ENCODE assay signal across 8 cellular contexts in genomic region chr19:8517551-8518442, GRCh38. TPM values are rescaled to one million over a fixed set of nuclear protein-coding genes. Genes with fewer than 3 reads are reported as not detected.
DNase-seq lines count a peak whose midpoint lies in the region; ATAC-seq and TF ChIP-seq lines count a peak whose summit lies in the region.

No MANE protein-coding gene starts in this region.

- H3K36me3 Mint-ChIP-seq in activated naive CD8-positive, alpha-beta T cell = no peaks in the 10 kb centered on the region
- H3K36me3 Mint-ChIP-seq in neural crest cell (ENCODE audit: low read depth) = peaks cover 3% of the 10 kb centered on the region

- H3K4me3 ChIP-seq in DND-41 (ENCODE audit: low read depth in 1 of 2, low read length in 2 of 2) = no peak overlapping the region

- peak; percentile 55 for DNase-seq in DND-41
- peak; percentile 50 for DNase-seq in OCI-M1 (lab: John Stamatoyannopoulos, UW)
- DNase-seq in neural crest cell (ENCODE audit: low read depth, low spot score) = no peak
- DNase-seq in NCI-H748 (lab: John Stamatoyannopoulos, UW; ENCODE audit: unreplicated experiment) = no peak
- no peak for DNase-seq in cerebellar nuclear complex (lab: John Stamatoyannopoulos, UW)
- no peak for DNase-seq in DMS153 treated with DMSO at 0.1 percent for 48 hours (lab: John Stamatoyannopoulos, UW; ENCODE audit: unreplicated experiment)

- H3K27me3 Mint-ChIP-seq in activated naive CD8-positive, alpha-beta T cell = no peaks in the 10 kb centered on the region
- H3K27me3 Mint-ChIP-seq in neural crest cell (ENCODE audit: low read depth) = peaks cover 5% of the 10 kb centered on the region

- peaks cover 53% of the 10 kb centered on the region for H3K4me1 Mint-ChIP-seq in activated naive CD8-positive, alpha-beta T cell (ENCODE audit: low read depth)
- H3K4me1 Mint-ChIP-seq in neural crest cell = peaks cover 17% of the 10 kb centered on the region

- peak overlapping the region; percentile 52 for H3K27ac ChIP-seq in DND-41 (ENCODE audit: low read length)

- no peaks in the 10 kb centered on the region for H3K9me3 ChIP-seq in DND-41 (ENCODE audit: insufficient read depth, low read length, severe bottlenecking)

- no peaks in the 10 kb centered on the region for H4K20me1 ChIP-seq in DND-41 (ENCODE audit: insufficient read depth, low read length)

- H3K4me1 ChIP-seq in DND-41 (ENCODE audit: insufficient read depth, low read length) = peaks cover 33% of the 10 kb centered on the region

- H3K79me2 ChIP-seq in DND-41 (ENCODE audit: insufficient read depth, low read length) = peaks cover 6% of the 10 kb centered on the region; the same call in 1 of the 2 replicates

- H3K27me3 ChIP-seq in DND-41 (ENCODE audit: insufficient read depth, low read length, poor library complexity) = no peaks in the 10 kb centered on the region

- H3K9ac ChIP-seq in DND-41 (ENCODE audit: low read depth, low read length) = 0 out of 2 replicates have a peak overlapping the region, but pooled peaks have one; percentile 12

- ATAC-seq in DND-41 (ENCODE audit: insufficient read depth, low read depth) (no peak), HG02642 (IDR thresholded peaks at IDR 0.05; ENCODE audit: poor library complexity, unreplicated experiment) (no peak)

- TF ChIP-seq CTCF in DND-41 (IDR thresholded peaks at IDR 0.05; ENCODE audit: borderline replicate concordance, extremely low read depth, low read length, poor library complexity, severe bottlenecking) = no peak
- no peak for TF ChIP-seq CTCF in neural crest cell (conservative IDR thresholded peaks at IDR 0.05)

- peak overlapping the region; percentile 52 for H3K4me3 Mint-ChIP-seq in activated naive CD8-positive, alpha-beta T cell
- H3K4me3 Mint-ChIP-seq in neural crest cell = peak overlapping the region; percentile 64

- no peak overlapping the region; the same call in none of the 2 replicates for H2AFZ ChIP-seq in DND-41 (ENCODE audit: low read depth, low read length)

- H3K36me3 ChIP-seq in DND-41 (ENCODE audit: insufficient read depth, low read length) = no peaks in the 10 kb centered on the region

- H3K27ac Mint-ChIP-seq in activated naive CD8-positive, alpha-beta T cell = peak overlapping the region; percentile 88
- H3K27ac Mint-ChIP-seq in neural crest cell (ENCODE audit: unreplicated experiment) = peak overlapping the region; percentile 47

- no peaks in the 10 kb centered on the region for H3K9me3 Mint-ChIP-seq in activated naive CD8-positive, alpha-beta T cell (ENCODE audit: low read depth)
- H3K9me3 Mint-ChIP-seq in neural crest cell = peaks cover 3% of the 10 kb centered on the region

- H3K4me2 ChIP-seq in DND-41 (ENCODE audit: insufficient read depth, low read length) = no peak overlapping the region

RNA-seq across cellular contexts. Expression of gene ZNF414, which starts 3.8 kb away (rescaled TPM):
- total RNA-seq in neural crest cell = 31.1 and 31.8 TPM in 2 replicates

RNA-seq across cellular contexts. Expression of gene PRAM1, which starts 15.4 kb away (rescaled TPM):
- total RNA-seq in neural crest cell = 0.21 and 0.55 TPM in 2 replicates

RNA-seq across cellular contexts. Expression of gene MYO1F, which starts 59.4 kb away (rescaled TPM):
- total RNA-seq in neural crest cell = 0.33 and 0.77 TPM in 2 replicates

Comparison
In these comparisons a context has a peak if more than half of its experiments do, and no peak if none do; other contexts are left out.
1. DNase-seq: peak in DND-41 (single experiment) and OCI-M1 (single experiment); none in neural crest cell (single experiment), NCI-H748 (single experiment), cerebellar nuclear complex (0 of 2) and DMS153 treated with DMSO at 0.1 percent for 48 hours (single experiment).